Comparison of ENCODE assay signal across 17 cellular contexts in genomic region chr5:131984945-131985665, GRCh38. TPM values are rescaled to one million over a fixed set of nuclear protein-coding genes. Genes with fewer than 3 reads are reported as not detected.
"Had no signal": no experiment of that assay in that cellular context is flagged by ENCODE, and none has a peak within 500 bp of the region (broad histone marks: within the 10 kb centered on the region; RNA-seq: fewer than 3 reads in every experiment).

No MANE protein-coding gene starts in this region.

- H3K36me3 Mint-ChIP-seq: activated naive CD8-positive, alpha-beta T cell treated with anti-CD3 and anti-CD28 coated beads, Interleukin-2, amount 10 ng/mL, durations not matched to agents 7 days and 5 days; natural killer cell had no signal

- H3K4me3 ChIP-seq: ascending aorta, cardiac muscle cell, coronary artery, mucosa of descending colon, sigmoid colon, thoracic aorta had no signal

- H3K4me3 Mint-ChIP-seq: activated naive CD8-positive, alpha-beta T cell treated with anti-CD3 and anti-CD28 coated beads, Interleukin-2, amount 10 ng/mL, durations not matched to agents 7 days and 5 days; natural killer cell had no signal

- H3K36me3 ChIP-seq: ascending aorta, cardiac muscle cell, sigmoid colon, thoracic aorta had no signal

- ATAC-seq: activated CD4-positive, CD25-positive, alpha-beta regulatory T cell treated with anti-CD3 and anti-CD28 coated beads, Interleukin-2, amount 50 U/mL, for 24 hours; mucosa of descending colon; natural killer cell had no signal

- H3K27ac ChIP-seq: ascending aorta, cardiac muscle cell, coronary artery, epithelial cell of prostate, thoracic aorta had no signal

- H3K9me3 ChIP-seq: ascending aorta, mucosa of descending colon, sigmoid colon, thoracic aorta had no signal

- DNase-seq: activated naive CD8-positive, alpha-beta T cell treated with anti-CD3 and anti-CD28 coated beads, Interleukin-2, amount 10 ng/mL, durations not matched to agents 7 days and 5 days; effector memory CD4-positive, alpha-beta T cell; mucosa of descending colon; natural killer cell; sigmoid colon; stimulated activated CD4-positive, alpha-beta T cell treated with anti-CD3 and anti-CD28 coated beads, Interleukin-12 subunit alpha, Interleukin-12 subunit beta, amount 100 ng/mL, for 4 hours; stimulated activated naive CD4-positive, alpha-beta T cell; T-helper 2 cell had no signal

- H3K4me1 ChIP-seq: ascending aorta had no signal

- H3K27ac Mint-ChIP-seq: natural killer cell had no signal

- H3K9me3 Mint-ChIP-seq: activated naive CD8-positive, alpha-beta T cell treated with anti-CD3 and anti-CD28 coated beads, Interleukin-2, amount 10 ng/mL, durations not matched to agents 7 days and 5 days; natural killer cell had no signal

- H3K27me3 ChIP-seq: ascending aorta, cardiac muscle cell, sigmoid colon had no signal

RNA-seq across cellular contexts. Expression of gene ACSL6, which starts 26.4 kb away (rescaled TPM):
- total RNA-seq: pulmonary artery endothelial cell had no signal

RNA-seq across cellular contexts. Expression of gene MEIKIN, which starts 39.6 kb away (rescaled TPM):
- total RNA-seq: ascending aorta, cardiac muscle cell, lung microvascular endothelial cell, mucosa of descending colon, pulmonary artery endothelial cell, sigmoid colon, thoracic aorta, urinary bladder had no signal
- polyA plus RNA-seq: cardiac muscle cell, urinary bladder had no signal
